27 cellular contexts compared by ENCODE assay signal in the genomic region with DNA sequence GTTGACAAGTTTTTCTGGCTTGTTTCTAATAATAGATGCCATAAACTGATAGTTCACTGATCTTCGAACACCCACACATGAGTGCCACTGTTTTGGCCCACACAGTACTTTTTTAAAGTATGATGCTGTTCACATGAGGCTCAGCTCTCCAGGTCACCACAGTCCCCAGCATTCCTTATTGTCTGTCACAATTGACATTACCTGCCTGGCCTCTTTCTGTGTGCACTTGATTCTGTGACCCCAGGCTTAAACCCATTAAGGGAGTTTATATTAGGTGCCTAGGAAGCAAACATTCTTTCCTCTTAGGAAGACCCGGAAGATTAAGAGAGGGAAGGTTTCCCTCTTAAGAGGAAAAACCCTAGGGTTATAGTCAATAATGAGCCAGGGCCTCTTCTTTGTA. TPM values are rescaled to one million over a fixed set of nuclear protein-coding genes. Genes with fewer than 3 reads are reported as not detected.
DNase-seq lines count a peak whose midpoint lies in the region; ATAC-seq, FAIRE-seq and TF ChIP-seq lines count a peak whose summit lies in the region.
"Had no signal": no experiment of that assay in that cellular context is flagged by ENCODE, and none has a peak within 500 bp of the region (broad histone marks: within the 10 kb centered on the region; RNA-seq: fewer than 3 reads in every experiment).

No MANE protein-coding gene starts in this region.

- 96% methylated on average over 2 of the region's 2 CpGs for WGBS in A549 (ENCODE audit: missing lambda C conversion rate)
- WGBS in hepatocyte (ENCODE audit: low lambda C conversion rate, missing lambda C conversion rate), result 78% methylated on average over 2 of the region's 2 CpGs
- 56 to 66% (median 59%) methylated on average over 2 of the region's 2 CpGs for WGBS in psoas muscle, 3 donors
- WGBS in aorta, 2 donors, result 62 to 64% methylated on average over 2 of the region's 2 CpGs

- no peak overlapping the region for H3K4me3 ChIP-seq in A549
- no peak overlapping the region for H3K4me3 ChIP-seq in RWPE2 (ENCODE audit: severe bottlenecking)
- H3K4me3 ChIP-seq in hepatocyte, result no peak overlapping the region
- no peak overlapping the region for H3K4me3 ChIP-seq in psoas muscle
- H3K4me3 ChIP-seq in aorta (ENCODE audit: low read length in 2 of 2), result no peak overlapping the region

- no peak overlapping the region for H2AFZ ChIP-seq in hepatocyte

- no peaks in the 10 kb centered on the region for H3K27me3 ChIP-seq in RWPE2 (ENCODE audit: insufficient read depth, poor library complexity, severe bottlenecking)
- no peaks in the 10 kb centered on the region for H3K27me3 ChIP-seq in hepatocyte
- H3K27me3 ChIP-seq in psoas muscle (ENCODE audit: insufficient read depth in 3 of 3, low read length in 2 of 3), result no peaks in the 10 kb centered on the region
- no peaks in the 10 kb centered on the region for H3K27me3 ChIP-seq in aorta (ENCODE audit: control insufficient read depth in 1 of 2, insufficient read depth in 2 of 2, low read length in 1 of 2)

- CTCF ChIA-PET in A549 (lab: Yijun Ruan, JAX), result no interaction called here

- TF ChIP-seq CTCF in A549 (IDR thresholded peaks at IDR 0.05), result no peak
- no peak for TF ChIP-seq CTCF in RWPE2 (IDR thresholded peaks at IDR 0.05; ENCODE audit: poor library complexity, severe bottlenecking)
- no peak for TF ChIP-seq CTCF in hepatocyte (IDR thresholded peaks at IDR 0.05; ENCODE audit: poor library complexity)
- TF ChIP-seq CTCF in psoas muscle (IDR thresholded peaks at IDR 0.05), result no peak

- no peak for TF ChIP-seq POLR2A in A549 (IDR thresholded peaks at IDR 0.05; ENCODE audit: low read length)

- ATAC-seq in A549 (no peak), RWPE2 (ENCODE audit: low read depth) (no peak), psoas muscle (peak in 3 of 4 donors; percentile 10 to 25 (median 17)), aorta (ENCODE audit: low FRiP score) (no peak), GM21423 (IDR thresholded peaks at IDR 0.05; ENCODE audit: unreplicated experiment) (no peak)
- ATAC-seq: stimulated activated naive B cell treated with anti-CD40 and anti-IgM and Interleukin-4, amounts not matched to agents 10 μg/mL and 1 μg/mL and 100 μg/mL, for 72 hours had no signal

- no peaks in the 10 kb centered on the region for H3K79me2 ChIP-seq in hepatocyte

- H3K9me3 ChIP-seq in A549 (no peaks in the 10 kb centered on the region), RWPE2 (ENCODE audit: severe bottlenecking) (no peaks in the 10 kb centered on the region), hepatocyte (ENCODE audit: low read depth) (no peaks in the 10 kb centered on the region), psoas muscle (no peaks in the 10 kb centered on the region), aorta (ENCODE audit: control insufficient read depth, low read length) (no peaks in the 10 kb centered on the region)

- no peak for TF ChIP-seq EP300 in A549 (IDR thresholded peaks at IDR 0.05)

- no peak for DNase-seq in A549 (ENCODE audit: low read depth in 1 of 2, low spot score in 1 of 2)
- DNase-seq in RWPE2 (ENCODE audit: low spot score), result no peak
- DNase-seq in hepatocyte (ENCODE audit: low spot score), result no peak
- no peak for DNase-seq in psoas muscle
- no peak for DNase-seq in aorta
- DNase-seq in SW480 (ENCODE audit: low spot score), result no peak
- no peak for DNase-seq in posterior cingulate gyrus
- DNase-seq: 8988T; activated CD4-positive, alpha-beta T cell treated with anti-CD3 and anti-CD28 coated beads for 48 hours; activated gamma-delta T cell; activated naive CD8-positive, alpha-beta T cell treated with anti-CD3 and anti-CD28 coated beads, Interleukin-2, amount 10 ng/mL, durations not matched to agents 7 days and 5 days; activated T-cell treated with anti-CD3 and anti-CD28 coated beads, Interleukin-2, amount 50 U/mL, for 1 hour; AML-193; CD4-positive, alpha-beta T cell; mesendoderm; naive B cell; NCI-H1105; NCI-H2029 treated with DMSO at 0.1 percent for 48 hours; NCI-H2227 treated with DMSO at 0.1 percent for 48 hours; NCI-H526 treated with DMSO at 0.1 percent for 48 hours; SHP77 treated with DMSO at 0.1 percent for 48 hours; stimulated activated naive B cell treated with anti-CD40 and anti-IgM and Interleukin-4, amounts not matched to agents 10 μg/mL and 1 μg/mL and 100 μg/mL, for 72 hours; SW 1271; WERI-Rb-1 had no signal

- POLR2A ChIA-PET in A549 (lab: Yijun Ruan, JAX), result no interaction called here

- H3K27ac ChIP-seq in A549, result peak overlapping the region; percentile 27 to 64; a peak in 4 of 6 replicates
- peak overlapping the region; percentile 78 for H3K27ac ChIP-seq in RWPE2 (ENCODE audit: poor library complexity, severe bottlenecking)
- H3K27ac ChIP-seq in hepatocyte, result peak overlapping the region; percentile 57
- H3K27ac ChIP-seq in psoas muscle, result peak overlapping the region; percentile 90
- H3K27ac ChIP-seq in aorta (ENCODE audit: low read depth in 1 of 2, low read length in 2 of 2), result no peak overlapping the region
- H3K27ac ChIP-seq: WERI-Rb-1 had no signal

- no peak for TF ChIP-seq RAD21 in A549 (conservative IDR thresholded peaks at IDR 0.05 in 1 of 2, IDR thresholded peaks at IDR 0.05 in 1 of 2)

- no peaks in the 10 kb centered on the region for H3K36me3 ChIP-seq in RWPE2 (ENCODE audit: low read depth)
- H3K36me3 ChIP-seq in hepatocyte (replicated peaks; ENCODE audit: insufficient read depth, low read depth), result no peaks in the 10 kb centered on the region
- H3K36me3 ChIP-seq in psoas muscle (ENCODE audit: insufficient read depth in 1 of 2, low read depth in 1 of 2), result no peaks in the 10 kb centered on the region
- H3K36me3 ChIP-seq in aorta (ENCODE audit: control insufficient read depth in 1 of 2, insufficient read depth in 2 of 2, low read length in 1 of 2), result no peaks in the 10 kb centered on the region
- H3K36me3 ChIP-seq: WERI-Rb-1 had no signal

- H3K4me2 ChIP-seq in A549 (peak overlapping the region; percentile 45; the same call in 2 of the 3 replicates), hepatocyte (no peak overlapping the region)

- intact Hi-C loops in psoas muscle (cut with DNase I), result no loop called here
- intact Hi-C loops in aorta (cut with DNase I), result no loop called here
- intact Hi-C loops in posterior cingulate gyrus (cut with DNase I), result no loop called here

- H3K9me2 ChIP-seq in hepatocyte (replicated peaks; ENCODE audit: insufficient read depth), result no peaks in the 10 kb centered on the region

- H4K20me1 ChIP-seq in hepatocyte (ENCODE audit: insufficient read depth, poor library complexity, severe bottlenecking), result no peaks in the 10 kb centered on the region

- no peak for FAIRE-seq in A549 (lab: Jason Lieb, UNC)
- FAIRE-seq: D721Med, GM12891 had no signal

- peaks cover 25% of the 10 kb centered on the region for H3K4me1 ChIP-seq in A549
- peaks cover 22% of the 10 kb centered on the region for H3K4me1 ChIP-seq in RWPE2 (ENCODE audit: insufficient read depth, poor library complexity, severe bottlenecking)
- H3K4me1 ChIP-seq in hepatocyte (ENCODE audit: insufficient read depth), result no peaks in the 10 kb centered on the region
- peaks cover 28% of the 10 kb centered on the region for H3K4me1 ChIP-seq in psoas muscle
- peaks cover 0 to 12% of the 10 kb centered on the region in 2 donors for H3K4me1 ChIP-seq in aorta (ENCODE audit: control insufficient read depth in 1 of 2, insufficient read depth in 2 of 2, low read length in 2 of 2)

TF ChIP-seq in A549, 52 proteins besides CTCF, POLR2A, EP300 and RAD21 (continues in another document):
- TF ChIP-seq, protein P1, sequence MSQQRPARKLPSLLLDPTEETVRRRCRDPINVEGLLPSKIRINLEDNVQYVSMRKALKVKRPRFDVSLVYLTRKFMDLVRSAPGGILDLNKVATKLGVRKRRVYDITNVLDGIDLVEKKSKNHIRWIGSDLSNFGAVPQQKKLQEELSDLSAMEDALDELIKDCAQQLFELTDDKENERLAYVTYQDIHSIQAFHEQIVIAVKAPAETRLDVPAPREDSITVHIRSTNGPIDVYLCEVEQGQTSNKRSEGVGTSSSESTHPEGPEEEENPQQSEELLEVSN (IDR thresholded peaks at IDR 0.05; ENCODE audit: borderline replicate concordance, low read depth), result no peak
- TF ChIP-seq, protein P2, sequence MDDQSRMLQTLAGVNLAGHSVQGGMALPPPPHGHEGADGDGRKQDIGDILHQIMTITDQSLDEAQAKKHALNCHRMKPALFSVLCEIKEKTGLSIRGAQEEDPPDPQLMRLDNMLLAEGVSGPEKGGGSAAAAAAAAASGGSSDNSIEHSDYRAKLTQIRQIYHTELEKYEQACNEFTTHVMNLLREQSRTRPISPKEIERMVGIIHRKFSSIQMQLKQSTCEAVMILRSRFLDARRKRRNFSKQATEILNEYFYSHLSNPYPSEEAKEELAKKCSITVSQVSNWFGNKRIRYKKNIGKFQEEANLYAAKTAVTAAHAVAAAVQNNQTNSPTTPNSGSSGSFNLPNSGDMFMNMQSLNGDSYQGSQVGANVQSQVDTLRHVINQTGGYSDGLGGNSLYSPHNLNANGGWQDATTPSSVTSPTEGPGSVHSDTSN (IDR thresholded peaks at IDR 0.05), result no peak
- TF ChIP-seq TP53 (CRISPR knock-in tag; IDR thresholded peaks at IDR 0.05) (no peak), EHF (CRISPR knock-in tag; IDR thresholded peaks at IDR 0.05) (no peak), NR3C1 (IDR thresholded peaks at IDR 0.05) (no peak), HOXA7 (CRISPR knock-in tag; IDR thresholded peaks at IDR 0.05) (no peak), ZC3H11A (IDR thresholded peaks at IDR 0.05) (no peak), CEBPB (IDR thresholded peaks at IDR 0.05) (no peak), SREBF2 (IDR thresholded peaks at IDR 0.05) (no peak)

RNA-seq across cellular contexts. Expression of a gene that starts 24.2 kb away (rescaled TPM):
- polyA plus RNA-seq in A549 (2011; rRNA removed), result 39.2 and 66.4 TPM in 2 replicates
- 20.6 TPM in 2 replicates for polyA plus RNA-seq in A549 (2012; cell fraction: cytosol; rRNA removed)
- polyA plus RNA-seq in A549 (2012; cell fraction: nucleus; rRNA removed), result 21.2 and 35.4 TPM in 2 replicates
- polyA plus RNA-seq in A549 (2017; fragmentation: RNase III; extraction: RNeasy Plus Mini Kit Qiagen cat#74134 plus additional on column Dnase treatment), result 46.1 to 48.0 TPM (median 47.6 TPM) in 3 replicates
- 21.4 and 21.9 TPM in 2 replicates for polyA minus RNA-seq in A549 (2011; rRNA and poly(A)+ RNA removed)
- 42.2 and 48.8 TPM in 2 replicates for total RNA-seq in hepatocyte
- 29.0 and 38.0 TPM in 2 replicates for polyA plus RNA-seq in hepatocyte
- 100 to 1,000 TPM; 124 to 163 (median 138) TPM for total RNA-seq in psoas muscle
- polyA plus RNA-seq in psoas muscle, result 100 to 1,000 TPM in 1 of 3 donors, 10 to 100 TPM in 2; 35.7 to 135 (median 75.1) TPM
- total RNA-seq in aorta, result 10 to 100 TPM; 62.9 to 96.9 TPM
- 10 to 100 TPM; 44.5 to 51.1 TPM for polyA plus RNA-seq in aorta

RNA-seq across cellular contexts. Expression of a gene that starts 44.5 kb away (rescaled TPM):
- 40.4 and 55.0 TPM in 2 replicates for polyA plus RNA-seq in A549 (2011; rRNA removed)
- polyA plus RNA-seq in A549 (2012; cell fraction: cytosol; rRNA removed), result 5.3 and 6.0 TPM in 2 replicates
- 5.1 and 6.2 TPM in 2 replicates for polyA plus RNA-seq in A549 (2012; cell fraction: nucleus; rRNA removed)
- polyA plus RNA-seq in A549 (2017; fragmentation: RNase III; extraction: RNeasy Plus Mini Kit Qiagen cat#74134 plus additional on column Dnase treatment), result 23.3 to 26.9 TPM (median 24.2 TPM) in 3 replicates
- 32.8 and 41.9 TPM in 2 replicates for polyA minus RNA-seq in A549 (2011; rRNA and poly(A)+ RNA removed)
- total RNA-seq in hepatocyte, result 77.9 and 82.7 TPM in 2 replicates
- 52.8 and 68.8 TPM in 2 replicates for polyA plus RNA-seq in hepatocyte
- 100 to 1,000 TPM; 149 to 315 (median 218) TPM for total RNA-seq in psoas muscle
- polyA plus RNA-seq in psoas muscle, result 100 to 1,000 TPM in 1 of 3 donors, 10 to 100 TPM in 2; 68.8 to 228 (median 99.0) TPM
- 100 to 1,000 TPM; 111 to 126 TPM for total RNA-seq in aorta
- polyA plus RNA-seq in aorta, result 10 to 100 TPM; 30.1 to 39.8 TPM

Comparison
In these comparisons a context has a peak if more than half of its experiments do, and no peak if none do; other contexts are left out.
1. ATAC-seq: peak in psoas muscle (3 of 4); none in A549 (0 of 2), RWPE2 (single experiment), aorta (single experiment) and GM21423 (single experiment).
2. H3K27ac ChIP-seq: peak in A549 (2 of 2), RWPE2 (single experiment), hepatocyte (single experiment) and psoas muscle (single experiment); none in aorta (0 of 2).